Comparison of ENCODE assay signal across 17 cellular contexts in genomic region chr11:109015283-109015682, GRCh38.
A peak's percentile ranks its signal among the peaks of the same experiment; 100 is the strongest.
DNase-seq lines count a peak whose midpoint lies in the region; ATAC-seq and TF ChIP-seq lines count a peak whose summit lies in the region.
"Had no signal": no experiment of that assay in that cellular context is flagged by ENCODE, and none has a peak within 500 bp of the region (broad histone marks: within the 10 kb centered on the region; RNA-seq: fewer than 3 reads in every experiment).

No MANE protein-coding gene starts in this region.

- ATAC-seq in HG03045 (IDR thresholded peaks at IDR 0.05; ENCODE audit: unreplicated experiment): no peak
- ATAC-seq in activated naive CD8-positive, alpha-beta T cell treated with anti-CD3 and anti-CD28 coated beads, Interleukin-2, amount 50 U/mL, for 24 hours: no peak
- ATAC-seq: gastrocnemius medialis; stimulated activated naive CD8-positive, alpha-beta T cell treated with anti-CD3 and anti-CD28 coated beads, Interleukin-15, amount 100 ng/mL, for 72 hours had no signal

- intact Hi-C loops in uterus (cut with DNase I; ENCODE audit: low total_unique reads): no loop called here

- no peak overlapping the region for H3K4me3 Mint-ChIP-seq in activated naive CD8-positive, alpha-beta T cell treated with anti-CD3 and anti-CD28 coated beads, Interleukin-2, amount 50 U/mL, for 24 hours
- H3K4me3 Mint-ChIP-seq: activated naive CD4-positive, alpha-beta T cell treated with anti-CD3 and anti-CD28 coated beads, Interleukin-2, amount 50 U/mL, for 24 hours; naive B cell; stimulated activated naive CD8-positive, alpha-beta T cell treated with anti-CD3 and anti-CD28 coated beads, Interleukin-15, amount 100 ng/mL, for 72 hours had no signal

- H3K9me3 Mint-ChIP-seq in activated naive CD8-positive, alpha-beta T cell treated with anti-CD3 and anti-CD28 coated beads, Interleukin-2, amount 50 U/mL, for 24 hours: no peaks in the 10 kb centered on the region
- H3K9me3 Mint-ChIP-seq: activated naive CD4-positive, alpha-beta T cell treated with anti-CD3 and anti-CD28 coated beads, Interleukin-2, amount 50 U/mL, for 24 hours; stimulated activated naive CD8-positive, alpha-beta T cell treated with anti-CD3 and anti-CD28 coated beads, Interleukin-15, amount 100 ng/mL, for 72 hours had no signal

- no peak for TF ChIP-seq CTCF in uterus (IDR thresholded peaks at IDR 0.05)

- H3K27me3 ChIP-seq in ACC112 (ENCODE audit: insufficient read depth, low read length): no peaks in the 10 kb centered on the region
- no peaks in the 10 kb centered on the region for H3K27me3 ChIP-seq in uterus
- H3K27me3 ChIP-seq: gastrocnemius medialis had no signal

- peak overlapping the region; percentile 70 for H2AFZ ChIP-seq in ACC112 (ENCODE audit: low read length, unreplicated experiment)

- H3K27ac ChIP-seq in ACC112 (ENCODE audit: low read depth, low read length): peak overlapping the region; percentile 35; the same call in 1 of the 2 replicates
- H3K27ac ChIP-seq in uterus: no peak overlapping the region
- H3K27ac ChIP-seq: gastrocnemius medialis, prostate gland had no signal

- H3K4me1 ChIP-seq in ACC112 (ENCODE audit: control insufficient read depth, insufficient read depth, low read length, unreplicated experiment) (peaks cover 14% of the 10 kb centered on the region), uterus (no peaks in the 10 kb centered on the region)
- H3K4me1 ChIP-seq: gastrocnemius medialis, prostate gland had no signal

- no peak for TF ChIP-seq POLR2A in uterus (IDR thresholded peaks at IDR 0.05)

- peaks cover 3% of the 10 kb centered on the region for H3K27me3 Mint-ChIP-seq in activated naive CD8-positive, alpha-beta T cell treated with anti-CD3 and anti-CD28 coated beads, Interleukin-2, amount 50 U/mL, for 24 hours
- H3K27me3 Mint-ChIP-seq: activated naive CD4-positive, alpha-beta T cell treated with anti-CD3 and anti-CD28 coated beads, Interleukin-2, amount 50 U/mL, for 24 hours; naive B cell; stimulated activated naive CD8-positive, alpha-beta T cell treated with anti-CD3 and anti-CD28 coated beads, Interleukin-15, amount 100 ng/mL, for 72 hours had no signal

- H3K36me3 ChIP-seq in ACC112 (ENCODE audit: insufficient read depth, low read length) (no peaks in the 10 kb centered on the region), uterus (no peaks in the 10 kb centered on the region)
- H3K36me3 ChIP-seq: gastrocnemius medialis, prostate gland had no signal

- H3K9me3 ChIP-seq in uterus: no peaks in the 10 kb centered on the region
- H3K9me3 ChIP-seq: gastrocnemius medialis, prostate gland had no signal

- DNase-seq in M059J (ENCODE audit: low read depth) (peak; percentile 75), astrocyte of the hippocampus (ENCODE audit: low read depth, low spot score) (peak; percentile 60), glomerular endothelial cell (ENCODE audit: extremely low read depth, low read depth, low spot score) (peak; percentile 68), uterus (no peak)
- no peak for DNase-seq in stimulated activated CD4-positive, alpha-beta T cell treated with anti-CD3 and anti-CD28 coated beads, Interleukin-4, amount 100 ng/mL, for 4 hours
- no peak for DNase-seq in activated naive CD8-positive, alpha-beta T cell treated with anti-CD3 and anti-CD28 coated beads, Interleukin-2, amount 50 U/mL, for 24 hours
- DNase-seq: activated T-cell treated with anti-CD3 and anti-CD28 coated beads, Interleukin-2, amount 50 U/mL, for 1 hour; central memory CD4-positive, alpha-beta T cell; gastrocnemius medialis; naive B cell; NCI-H1694; NCI-H524 treated with DMSO at 0.1 percent for 48 hours; stimulated activated naive CD8-positive, alpha-beta T cell treated with anti-CD3 and anti-CD28 coated beads, Interleukin-15, amount 100 ng/mL, for 72 hours had no signal

- no peaks in the 10 kb centered on the region for H3K36me3 Mint-ChIP-seq in activated naive CD8-positive, alpha-beta T cell treated with anti-CD3 and anti-CD28 coated beads, Interleukin-2, amount 50 U/mL, for 24 hours (ENCODE audit: low read depth)
- H3K36me3 Mint-ChIP-seq: activated naive CD4-positive, alpha-beta T cell treated with anti-CD3 and anti-CD28 coated beads, Interleukin-2, amount 50 U/mL, for 24 hours; naive B cell had no signal

- no peaks in the 10 kb centered on the region for H3K79me2 ChIP-seq in ACC112 (ENCODE audit: control insufficient read depth, insufficient read depth, low read length, unreplicated experiment)

- H3K27ac Mint-ChIP-seq in activated naive CD8-positive, alpha-beta T cell treated with anti-CD3 and anti-CD28 coated beads, Interleukin-2, amount 50 U/mL, for 24 hours: no peak overlapping the region
- H3K27ac Mint-ChIP-seq: activated naive CD4-positive, alpha-beta T cell treated with anti-CD3 and anti-CD28 coated beads, Interleukin-2, amount 50 U/mL, for 24 hours; naive B cell; stimulated activated naive CD8-positive, alpha-beta T cell treated with anti-CD3 and anti-CD28 coated beads, Interleukin-15, amount 100 ng/mL, for 72 hours had no signal

- H3K4me3 ChIP-seq in ACC112 (ENCODE audit: low read depth, low read length) (peak overlapping the region; percentile 1; the same call in 1 of the 2 replicates), uterus (no peak overlapping the region)
- H3K4me3 ChIP-seq: gastrocnemius medialis, prostate gland had no signal

- H3K4me1 Mint-ChIP-seq in activated naive CD8-positive, alpha-beta T cell treated with anti-CD3 and anti-CD28 coated beads, Interleukin-2, amount 50 U/mL, for 24 hours: no peaks in the 10 kb centered on the region
- H3K4me1 Mint-ChIP-seq: activated naive CD4-positive, alpha-beta T cell treated with anti-CD3 and anti-CD28 coated beads, Interleukin-2, amount 50 U/mL, for 24 hours; naive B cell; stimulated activated naive CD8-positive, alpha-beta T cell treated with anti-CD3 and anti-CD28 coated beads, Interleukin-15, amount 100 ng/mL, for 72 hours had no signal

Comparison
In these comparisons a context has a peak if more than half of its experiments do, and no peak if none do; other contexts are left out.
1. DNase-seq: peak in M059J (single experiment), astrocyte of the hippocampus (single experiment) and glomerular endothelial cell (single experiment); none in stimulated activated CD4-positive, alpha-beta T cell treated with anti-CD3 and anti-CD28 coated beads, Interleukin-4, amount 100 ng/mL, for 4 hours (0 of 2), uterus (0 of 2) and activated naive CD8-positive, alpha-beta T cell treated with anti-CD3 and anti-CD28 coated beads, Interleukin-2, amount 50 U/mL, for 24 hours (single experiment).